8 cellular contexts compared by ENCODE assay signal in genomic region chr12:123231931-123232330, GRCh38. TPM values are rescaled to one million over a fixed set of nuclear protein-coding genes. Genes with fewer than 3 reads are reported as not detected.
A peak's percentile ranks its signal among the peaks of the same experiment; 100 is the strongest.
DNase-seq lines count a peak whose midpoint lies in the region; ATAC-seq and TF ChIP-seq lines count a peak whose summit lies in the region.

No MANE protein-coding gene starts in this region.

- ATAC-seq in stimulated activated naive CD8-positive, alpha-beta T cell treated with anti-CD3 and anti-CD28 coated beads, Interleukin-15, amount 100 ng/mL, for 72 hours, result no peak
- ATAC-seq in HG03520 (IDR thresholded peaks at IDR 0.05; ENCODE audit: unreplicated experiment) (no peak), GM18517 (IDR thresholded peaks at IDR 0.05; ENCODE audit: unreplicated experiment) (no peak), HG03095 (IDR thresholded peaks at IDR 0.05; ENCODE audit: unreplicated experiment) (no peak)

- H3K9me3 Mint-ChIP-seq in T-helper 1 cell treated with Interleukin-12 subunit alpha and Interleukin-12 subunit beta and Interleukin-4 antibody, amounts not matched to agents 30 μg/mL and 1 μg/mL, for 36 hours, result no peaks in the 10 kb centered on the region
- no peaks in the 10 kb centered on the region for H3K9me3 Mint-ChIP-seq in stimulated activated naive CD8-positive, alpha-beta T cell treated with anti-CD3 and anti-CD28 coated beads, Interleukin-15, amount 100 ng/mL, for 72 hours

- H3K27me3 Mint-ChIP-seq in T-helper 1 cell treated with Interleukin-12 subunit alpha and Interleukin-12 subunit beta and Interleukin-4 antibody, amounts not matched to agents 30 μg/mL and 1 μg/mL, for 36 hours (ENCODE audit: low read depth), result no peaks in the 10 kb centered on the region
- no peaks in the 10 kb centered on the region for H3K27me3 Mint-ChIP-seq in stimulated activated naive CD8-positive, alpha-beta T cell treated with anti-CD3 and anti-CD28 coated beads, Interleukin-15, amount 100 ng/mL, for 72 hours

- DNase-seq in T-helper 1 cell (no peak), hepatocyte (ENCODE audit: low spot score) (no peak)
- DNase-seq in stimulated activated naive CD8-positive, alpha-beta T cell treated with anti-CD3 and anti-CD28 coated beads, Interleukin-15, amount 100 ng/mL, for 72 hours, result no peak

- peak overlapping the region; percentile 95 for H3K4me3 Mint-ChIP-seq in T-helper 1 cell treated with Interleukin-12 subunit alpha and Interleukin-12 subunit beta and Interleukin-4 antibody, amounts not matched to agents 30 μg/mL and 1 μg/mL, for 36 hours
- H3K4me3 Mint-ChIP-seq in stimulated activated naive CD8-positive, alpha-beta T cell treated with anti-CD3 and anti-CD28 coated beads, Interleukin-15, amount 100 ng/mL, for 72 hours, result peak overlapping the region; percentile 96 to 100

- H3K4me1 Mint-ChIP-seq in T-helper 1 cell treated with Interleukin-12 subunit alpha and Interleukin-12 subunit beta and Interleukin-4 antibody, amounts not matched to agents 30 μg/mL and 1 μg/mL, for 36 hours (ENCODE audit: low read depth), result peaks cover 51% of the 10 kb centered on the region
- peaks cover 64% of the 10 kb centered on the region for H3K4me1 Mint-ChIP-seq in stimulated activated naive CD8-positive, alpha-beta T cell treated with anti-CD3 and anti-CD28 coated beads, Interleukin-15, amount 100 ng/mL, for 72 hours

- H3K4me1 ChIP-seq in hepatocyte (ENCODE audit: insufficient read depth), result peaks cover 12% of the 10 kb centered on the region

- H3K36me3 Mint-ChIP-seq in T-helper 1 cell treated with Interleukin-12 subunit alpha and Interleukin-12 subunit beta and Interleukin-4 antibody, amounts not matched to agents 30 μg/mL and 1 μg/mL, for 36 hours (ENCODE audit: low read depth), result peaks cover 25% of the 10 kb centered on the region

- peaks cover 63% of the 10 kb centered on the region for H3K79me2 ChIP-seq in hepatocyte

- H3K27ac ChIP-seq in VCaP (peak overlapping the region; percentile 93), hepatocyte (peak overlapping the region; percentile 83)

- WGBS in hepatocyte (ENCODE audit: low lambda C conversion rate, missing lambda C conversion rate), result 39% methylated on average over 5 of the region's 5 CpGs

- H3K4me3 ChIP-seq in hepatocyte, result peak overlapping the region; percentile 22

- no peaks in the 10 kb centered on the region for H3K9me3 ChIP-seq in hepatocyte (ENCODE audit: low read depth)

- peak overlapping the region; percentile 84 for H3K4me2 ChIP-seq in hepatocyte

- H3K36me3 ChIP-seq in hepatocyte (replicated peaks; ENCODE audit: insufficient read depth, low read depth), result no peaks in the 10 kb centered on the region

- peak overlapping the region; percentile 89 for H2AFZ ChIP-seq in hepatocyte

- no peaks in the 10 kb centered on the region for H4K20me1 ChIP-seq in hepatocyte (ENCODE audit: insufficient read depth, poor library complexity, severe bottlenecking)

- TF ChIP-seq CTCF in VCaP (conservative IDR thresholded peaks at IDR 0.05) (no peak), hepatocyte (IDR thresholded peaks at IDR 0.05; ENCODE audit: poor library complexity) (no peak)

- peak overlapping the region; percentile 52 for H3K27ac Mint-ChIP-seq in T-helper 1 cell treated with Interleukin-12 subunit alpha and Interleukin-12 subunit beta and Interleukin-4 antibody, amounts not matched to agents 30 μg/mL and 1 μg/mL, for 36 hours
- peak overlapping the region; percentile 99 for H3K27ac Mint-ChIP-seq in stimulated activated naive CD8-positive, alpha-beta T cell treated with anti-CD3 and anti-CD28 coated beads, Interleukin-15, amount 100 ng/mL, for 72 hours

- no peaks in the 10 kb centered on the region for H3K27me3 ChIP-seq in hepatocyte

- no peaks in the 10 kb centered on the region for H3K9me2 ChIP-seq in hepatocyte (replicated peaks; ENCODE audit: insufficient read depth)

RNA-seq across cellular contexts. Expression of gene MPHOSPH9, which starts 1.0 kb away (rescaled TPM):
- 42.7 and 44.3 TPM in 2 replicates for total RNA-seq in hepatocyte
- 5.8 and 13.1 TPM in 2 replicates for polyA plus RNA-seq in hepatocyte

RNA-seq across cellular contexts. Expression of gene MTRFR, which starts 1.3 kb away (rescaled TPM):
- 8.7 and 13.8 TPM in 2 replicates for total RNA-seq in hepatocyte
- polyA plus RNA-seq in hepatocyte, result 13.3 and 20.9 TPM in 2 replicates

RNA-seq across cellular contexts. Expression of gene CDK2AP1, which starts 39.7 kb away (rescaled TPM):
- 140 and 153 TPM in 2 replicates for total RNA-seq in hepatocyte
- polyA plus RNA-seq in hepatocyte, result 160 and 187 TPM in 2 replicates
